Comparison of ENCODE assay signal across 10 cellular contexts in the genomic region with DNA sequence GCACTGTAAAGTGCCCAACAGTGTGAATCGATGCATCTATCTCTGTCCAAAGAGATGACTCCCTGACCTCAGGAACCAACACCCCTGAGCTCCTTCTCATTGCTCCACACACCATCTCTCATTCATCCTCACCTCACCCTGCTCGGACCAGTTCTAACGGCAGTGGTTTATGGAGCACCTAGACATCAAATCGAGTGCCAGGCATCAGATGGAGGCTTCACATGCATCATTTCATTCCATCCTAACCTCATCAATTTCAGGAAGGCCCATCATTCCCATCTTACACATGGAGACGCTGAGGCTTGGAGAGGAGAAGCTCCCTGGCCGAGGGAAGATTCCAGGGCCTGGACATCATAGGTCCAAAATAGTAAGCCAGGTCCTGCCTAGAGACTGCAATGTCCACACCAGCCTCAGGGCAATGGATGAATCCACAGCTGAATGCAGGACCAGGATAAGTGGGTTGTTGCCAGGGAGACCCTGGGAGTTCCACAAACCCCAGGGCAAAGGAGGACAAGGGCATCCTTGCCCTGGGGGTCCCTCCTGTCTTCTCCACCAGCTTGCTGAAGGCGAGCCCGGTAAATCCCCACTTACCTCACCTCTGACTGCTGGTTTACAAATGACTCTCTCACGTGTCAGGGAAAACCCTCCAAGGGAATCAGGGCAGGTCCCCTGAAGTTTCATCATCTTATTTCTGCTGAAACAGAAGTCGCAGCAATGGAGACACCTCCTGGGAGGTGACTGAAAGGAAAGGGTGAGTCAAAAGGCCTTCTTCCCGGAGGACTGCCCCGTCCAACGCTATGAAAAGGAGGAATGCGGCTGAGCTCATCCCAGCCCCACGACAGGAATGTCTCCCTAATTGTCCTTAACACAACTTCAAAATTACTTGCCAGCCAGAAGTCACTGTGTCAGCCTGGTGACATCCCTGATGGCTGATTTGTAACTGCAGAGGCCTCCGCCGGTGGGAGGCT. TPM values are rescaled to one million over a fixed set of nuclear protein-coding genes. Genes with fewer than 3 reads are reported as not detected.
DNase-seq lines count a peak whose midpoint lies in the region; ATAC-seq, FAIRE-seq and TF ChIP-seq lines count a peak whose summit lies in the region.
"Had no signal": no experiment of that assay in that cellular context is flagged by ENCODE, and none has a peak within 500 bp of the region (broad histone marks: within the 10 kb centered on the region; RNA-seq: fewer than 3 reads in every experiment).

No MANE protein-coding gene starts in this region.

- peak in 1 of 3 experiments; percentile 43; a peak in 2 of 6 replicates for TF ChIP-seq CTCF in GM12878 (IDR thresholded peaks at IDR 0.05 in 2 of 3, conservative IDR thresholded peaks at IDR 0.05 in 1 of 3; ENCODE audit: control insufficient read depth in 2 of 3, extremely low read depth in 1 of 3, insufficient read depth in 1 of 3, low read depth in 3 of 3, low read length in 3 of 3)

- no peaks in the 10 kb centered on the region for H3K79me2 ChIP-seq in GM12878 (ENCODE audit: control insufficient read depth, insufficient read depth, low read length)

- peak overlapping the region; percentile 7; the same call in 1 of the 2 replicates for H2AFZ ChIP-seq in GM12878 (ENCODE audit: control insufficient read depth, low read depth, low read length)
- peak overlapping the region; percentile 54 for H2AFZ ChIP-seq in neuronal stem cell (ENCODE audit: low read length)

- H3K4me2 ChIP-seq in GM12878 (ENCODE audit: control insufficient read depth, insufficient read depth), result peak overlapping the region; percentile 32; the same call in 1 of the 2 replicates
- H3K4me2 ChIP-seq in neuronal stem cell (ENCODE audit: insufficient read depth, low read length, poor library complexity, severe bottlenecking), result no peak overlapping the region

- H2AK5ac ChIP-seq in neuronal stem cell (ENCODE audit: low read depth, low read length), result no peak overlapping the region

- 31% methylated on average over 17 of the region's 17 CpGs for WGBS in GM12878 (ENCODE audit: insufficient coverage, insufficient replicate concordance, low lambda C conversion rate, missing lambda C conversion rate)
- WGBS in neuronal stem cell (ENCODE audit: extremely low coverage in 2 of 2, insufficient read length in 2 of 2, insufficient replicate concordance in 1 of 2), 2 donors, result no CpG with 5 or more reads among the region's 17 CpGs

- H3K79me1 ChIP-seq in neuronal stem cell (ENCODE audit: low read depth, low read length), result no peaks in the 10 kb centered on the region

- no peak for TF ChIP-seq EP300 in GM12878 (IDR thresholded peaks at IDR 0.05; ENCODE audit: borderline replicate concordance in 1 of 2, control insufficient read depth in 1 of 2, low read depth in 2 of 2, low read length in 2 of 2)

- CTCF ChIA-PET in GM12878 (lab: Yijun Ruan, JAX), result interaction anchor here (1.0 to 13.1 kb wide), 5 partner anchors 14 to 59 kb away, joined by 3 to 86 read pairs (median 15); no protein-coding TSS in a partner anchor

- no TSS peak for BruUV-seq in GM12878 (replicated peaks; lab: Mats Ljungman, UMichigan)

- TF ChIP-seq RAD21 in GM12878 (IDR thresholded peaks at IDR 0.05; ENCODE audit: insufficient read depth, low read depth, low read length), result peak; percentile 54

- in situ Hi-C loops in GM12878 (cut with MboI), result no loop called here

- POLR2A ChIA-PET in GM12878 (lab: Charles Lee), result no interaction called here

- DNase-seq in GM04503 (ENCODE audit: low read depth) (peak; percentile 70), HK-2 (ENCODE audit: unreplicated experiment) (peak; percentile 76), GM12878 (ENCODE audit: low read depth, low spot score) (no peak), neuronal stem cell (ENCODE audit: low spot score) (peak; percentile 59), OCI-M1 (lab: John Stamatoyannopoulos, UW) (no peak), NCI-H2196 (lab: John Stamatoyannopoulos, UW; ENCODE audit: unreplicated experiment) (no peak)
- DNase-seq: left lung; NK-92 treated with Interleukin-12 subunit alpha and Interleukin-12 subunit beta, amount 100 ng/mL, for 24 hours had no signal

- no peak overlapping the region for H3K4ac ChIP-seq in neuronal stem cell (ENCODE audit: low read length)

- no peak overlapping the region for H3K23ac ChIP-seq in neuronal stem cell (ENCODE audit: low read depth, low read length, poor library complexity)

- no peak overlapping the region for H4K8ac ChIP-seq in neuronal stem cell (ENCODE audit: low read depth, low read length)

- no peak overlapping the region for H4K91ac ChIP-seq in neuronal stem cell (ENCODE audit: low read depth, low read length, poor library complexity)

- H2BK15ac ChIP-seq in neuronal stem cell (ENCODE audit: low read length), result no peak overlapping the region

- H3K9ac ChIP-seq in GM12878 (ENCODE audit: control insufficient read depth, insufficient read depth, low read length) (no peak overlapping the region), neuronal stem cell (ENCODE audit: low read depth, low read length, poor library complexity) (no peak overlapping the region)

- H3K27me3 ChIP-seq in GM12878 (replicated peaks in 1 of 2; ENCODE audit: control insufficient read depth in 2 of 2, insufficient read depth in 2 of 2, low read length in 1 of 2) (peaks cover under 1 to 1% of the 10 kb centered on the region in 2 experiments; a peak in 2 of 4 replicates), neuronal stem cell (ENCODE audit: control insufficient read depth in 3 of 3, insufficient read depth in 3 of 3, low read depth in 1 of 3, low read length in 3 of 3) (peaks cover 0 to 2% (median 0%) of the 10 kb centered on the region in 3 experiments)
- H3K27me3 ChIP-seq: left lung had no signal

- FAIRE-seq in GM12878 (lab: Jason Lieb, UNC), result peak; percentile 75

- no peak overlapping the region for H2BK5ac ChIP-seq in neuronal stem cell (ENCODE audit: low read length)

- H4K20me1 ChIP-seq in GM12878 (ENCODE audit: control insufficient read depth, insufficient read depth), result no peaks in the 10 kb centered on the region

- peak overlapping the region; percentile 6 for H3K18ac ChIP-seq in neuronal stem cell (ENCODE audit: low read length)

- ATAC-seq in GM12878 (peak; percentile 90), GM18502 (IDR thresholded peaks at IDR 0.05; ENCODE audit: poor library complexity, unreplicated experiment) (no peak), HG02981 (IDR thresholded peaks at IDR 0.05; ENCODE audit: unreplicated experiment) (no peak)
- ATAC-seq: left lung had no signal

- no peak overlapping the region for H2BK12ac ChIP-seq in neuronal stem cell (ENCODE audit: low read length)

- SMC1A ChIA-PET in GM12878 (lab: Charles Lee; ENCODE audit: uncharacterized antibody, unreplicated experiment), result interaction anchor here (1.2 to 2.1 kb wide), 3 partner anchors 14 to 63 kb away, joined by 3 to 7 read pairs (median 3); a partner anchor contains a TSS

- intact Hi-C loops in GM12878 (cut with micrococcal nuclease; ENCODE audit: unreplicated experiment), result no loop called here

- H3K14ac ChIP-seq in neuronal stem cell (ENCODE audit: low read length), result no peak overlapping the region

- no peak overlapping the region for H3K4me3 ChIP-seq in GM12878
- no peak overlapping the region for H3K4me3 ChIP-seq in neuronal stem cell (ENCODE audit: low read length in 2 of 2)
- H3K4me3 ChIP-seq: left lung had no signal

- RAD21 ChIA-PET in GM12878 (lab: Charles Lee; ENCODE audit: unreplicated experiment), result interaction anchor here (1.5 to 2.6 kb wide), 3 partner anchors 14 to 63 kb away, joined by 8 to 9 read pairs (median 8); a partner anchor contains a TSS

- H3K9me3 ChIP-seq in GM12878 (replicated peaks; ENCODE audit: control insufficient read depth, insufficient read depth, low read length) (no peaks in the 10 kb centered on the region), neuronal stem cell (replicated peaks in 1 of 2; ENCODE audit: control insufficient read depth in 2 of 2, insufficient read depth in 1 of 2, low read depth in 1 of 2, low read length in 2 of 2) (no peaks in the 10 kb centered on the region)
- H3K9me3 ChIP-seq: left lung had no signal

- H3K36me3 ChIP-seq in GM12878 (ENCODE audit: control insufficient read depth in 2 of 2, insufficient read depth in 2 of 2, low read length in 1 of 2), result no peaks in the 10 kb centered on the region
- no peaks in the 10 kb centered on the region for H3K36me3 ChIP-seq in neuronal stem cell (replicated peaks in 1 of 2; ENCODE audit: control insufficient read depth in 2 of 2, insufficient read depth in 2 of 2, low read length in 2 of 2)
- H3K36me3 ChIP-seq: left lung had no signal

- TF ChIP-seq POLR2A in GM12878 (IDR thresholded peaks at IDR 0.05; ENCODE audit: low read depth, low read length), result no peak

- H2BK120ac ChIP-seq in neuronal stem cell (ENCODE audit: low read depth, low read length), result no peak overlapping the region

- H3K4me1 ChIP-seq in GM12878 (ENCODE audit: control insufficient read depth, insufficient read depth, low read length) (peaks cover 7% of the 10 kb centered on the region; the same call in 1 of the 2 replicates), neuronal stem cell (ENCODE audit: control insufficient read depth in 2 of 2, insufficient read depth in 1 of 2, low read depth in 1 of 2, low read length in 2 of 2) (peaks cover 11 to 16% of the 10 kb centered on the region in 2 donors)
- H3K4me1 ChIP-seq: left lung had no signal

- H3K27ac ChIP-seq in GM12878 (ENCODE audit: control insufficient read depth, insufficient read depth) (no peak overlapping the region), neuronal stem cell (replicated peaks; ENCODE audit: low read length) (peak overlapping the region; percentile 80)
- H3K27ac ChIP-seq: left lung had no signal

TF ChIP-seq in GM12878, 131 proteins besides CTCF, POLR2A, EP300 and RAD21 (continues in another document):
- no peak for TF ChIP-seq SREBF2 (IDR thresholded peaks at IDR 0.05; ENCODE audit: low read length)

RNA-seq across cellular contexts. Expression of a gene that starts 9.0 kb away (rescaled TPM):
- 9.6 and 13.0 TPM in 2 replicates for total RNA-seq in GM12878 (2013; cell fraction: nucleolus; rRNA removed)
- total RNA-seq in GM12878 (2014; rRNA removed) (15.0 and 16.0 TPM in 2 replicates), GM12878 (2014; rRNA removed; fragmentation: Illumina TruSeq; extraction: Trizol) (7.7 and 8.1 TPM in 2 replicates), GM12878 (2021) (18.4 and 20.5 TPM in 2 replicates)
- polyA plus RNA-seq in GM12878 (2011; ENCODE audit: low read depth), result 3.6 TPM
- polyA plus RNA-seq in GM12878 (2011; rRNA removed) (2.7 and 5.7 TPM in 2 replicates), GM12878 (2014; fragmentation: Illumina TruSeq; extraction: Trizol) (8.6 and 9.1 TPM in 2 replicates), GM12878 (2014; fragmentation: Nextera tagmentation; extraction: Ambion mirVana) (1 to 10 TPM; 1.2 to 1.9 TPM), GM12878 (2014; rRNA removed) (11.1 and 14.9 TPM in 2 replicates), GM12878 (2016; fragmentation: Nextera tagmentation; extraction: Ambion mirVana) (1 to 10 TPM; 2.8 to 5.5 TPM)
- 14.6 and 20.7 TPM in 2 replicates for polyA plus RNA-seq in GM12878 (2011; cell fraction: cytosol; rRNA removed)
- polyA plus RNA-seq in GM12878 (2011; cell fraction: nucleus; rRNA removed), result 10.7 and 12.4 TPM in 2 replicates
- 8.3 and 8.4 TPM in 2 replicates for polyA plus RNA-seq in GM12878 (2012)
- 10.1 and 13.3 TPM in 2 replicates for polyA minus RNA-seq in GM12878 (2011; rRNA and poly(A)+ RNA removed)
- 5.2 and 7.2 TPM in 2 replicates for polyA minus RNA-seq in GM12878 (2011; cell fraction: cytosol; rRNA and poly(A)+ RNA removed)
- polyA minus RNA-seq in GM12878 (2011; cell fraction: nucleus; rRNA and poly(A)+ RNA removed), result 1.3 and 3.7 TPM in 2 replicates
- polyA plus RNA-seq in neuronal stem cell (2013, experiment 1 of 2), result 3.4 TPM
- 3.3 TPM for polyA plus RNA-seq in neuronal stem cell (2013, experiment 2 of 2)

Comparison
In these comparisons a context has a peak if more than half of its experiments do, and no peak if none do; other contexts are left out.
1. DNase-seq: peak in GM04503 (single experiment), HK-2 (single experiment) and neuronal stem cell (single experiment); none in GM12878 (single experiment), OCI-M1 (single experiment) and NCI-H2196 (single experiment).